In the genomic region with DNA sequence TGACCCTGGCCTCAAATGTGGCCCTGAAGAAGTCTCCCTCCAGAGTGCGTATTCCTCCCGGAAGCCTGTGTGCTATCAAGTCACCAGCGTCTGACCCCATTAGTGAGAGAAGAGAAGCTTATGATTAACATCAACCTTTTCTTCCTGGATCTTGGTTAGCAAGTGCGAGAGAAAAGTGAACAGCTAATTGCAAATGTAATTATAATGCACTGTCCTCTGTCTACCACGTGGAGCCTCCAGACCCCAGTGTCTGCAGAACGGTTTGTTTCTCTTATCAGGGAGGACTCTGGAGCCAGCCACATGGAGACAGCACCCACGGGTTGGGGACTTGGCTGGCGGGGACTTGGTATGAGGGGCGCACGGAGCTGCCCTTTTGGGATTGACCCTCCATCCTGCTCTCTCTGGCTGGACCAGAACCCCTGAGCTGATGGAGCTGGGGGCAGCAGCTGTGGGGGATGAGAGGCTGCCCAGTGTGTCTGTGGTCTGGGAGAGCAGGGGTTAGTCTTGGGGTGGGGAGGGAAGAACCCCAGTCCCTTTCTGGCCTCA, we compare ENCODE assay signal across 30 cellular contexts. TPM values are rescaled to one million over a fixed set of nuclear protein-coding genes. Genes with fewer than 3 reads are reported as not detected.
"Had no signal": no experiment of that assay in that cellular context is flagged by ENCODE, and none has a peak within 500 bp of the region (broad histone marks: within the 10 kb centered on the region; RNA-seq: fewer than 3 reads in every experiment).

No MANE protein-coding gene starts in this region.

- DNase-seq: islet precursor cell; left ventricle myocardium inferior; mesendoderm; naive B cell; natural killer cell; pancreas; psoas muscle; right lobe of liver; stimulated activated CD4-positive, alpha-beta T cell treated with anti-CD3 and anti-CD28 coated beads, Interleukin-1b, Interleukin-23, amount 100 ng/mL, for 48 hours; stimulated activated CD4-positive, alpha-beta T cell treated with anti-CD3 and anti-CD28 coated beads, Interleukin-2, amount 100 ng/mL, for 48 hours; stimulated activated CD4-positive, alpha-beta T cell treated with anti-CD3 and anti-CD28 coated beads, Interleukin-4, amount 100 ng/mL, for 4 hours; stimulated activated CD8-positive, alpha-beta memory T cell treated with anti-CD3 and anti-CD28 coated beads, Interleukin-4, amount 100 ng/mL, for 48 hours; stimulated activated naive CD4-positive, alpha-beta T cell treated with Interleukin-2 at 50 U/mL for 16 hours; stimulated activated naive CD8-positive, alpha-beta T cell treated with anti-CD3 and anti-CD28 coated beads, Interleukin-15, amount 100 ng/mL, for 72 hours; substantia nigra; uterus had no signal

- H3K4me1 ChIP-seq: pancreas had no signal

- H3K27ac ChIP-seq: left ventricle myocardium inferior, pancreas, psoas muscle, right atrium auricular region, right lobe of liver, tibial nerve, uterus had no signal

- H3K4me3 ChIP-seq: left ventricle myocardium inferior, lung, pancreas, psoas muscle, right atrium auricular region, right lobe of liver, smooth muscle cell, tibial nerve, uterus had no signal

- H3K4me2 ChIP-seq: smooth muscle cell had no signal

- H3K9me3 ChIP-seq: left ventricle myocardium inferior, pancreas, psoas muscle, right atrium auricular region, right lobe of liver, tibial nerve, uterus had no signal

- H3K9me3 Mint-ChIP-seq: mesothelial cell of epicardium; naive B cell; natural killer cell; stimulated activated memory B cell treated with anti-CD40 and anti-IgM and Interleukin-4, amounts not matched to agents 10 μg/mL and 1 μg/mL and 100 μg/mL, for 72 hours; stimulated activated naive CD8-positive, alpha-beta T cell treated with anti-CD3 and anti-CD28 coated beads, Interleukin-15, amount 100 ng/mL, for 72 hours; type B pancreatic cell had no signal

- H3K27me3 ChIP-seq: pancreas, right atrium auricular region, right lobe of liver, tibial nerve, uterus had no signal

- H3K36me3 Mint-ChIP-seq: mesothelial cell of epicardium; naive B cell; natural killer cell; stimulated activated memory B cell treated with anti-CD40 and anti-IgM and Interleukin-4, amounts not matched to agents 10 μg/mL and 1 μg/mL and 100 μg/mL, for 72 hours had no signal

- H3K36me3 ChIP-seq: left ventricle myocardium inferior, pancreas, right atrium auricular region, right lobe of liver, tibial nerve, uterus had no signal

- H3K27ac Mint-ChIP-seq: mesothelial cell of epicardium; natural killer cell; stimulated activated memory B cell treated with anti-CD40 and anti-IgM and Interleukin-4, amounts not matched to agents 10 μg/mL and 1 μg/mL and 100 μg/mL, for 72 hours; stimulated activated naive CD8-positive, alpha-beta T cell treated with anti-CD3 and anti-CD28 coated beads, Interleukin-15, amount 100 ng/mL, for 72 hours had no signal

- ATAC-seq: natural killer cell; pancreas; psoas muscle; right lobe of liver; stimulated activated memory B cell treated with anti-CD40 and anti-IgM and Interleukin-4, amounts not matched to agents 10 μg/mL and 1 μg/mL and 100 μg/mL, for 72 hours; stimulated activated naive CD8-positive, alpha-beta T cell treated with anti-CD3 and anti-CD28 coated beads, Interleukin-15, amount 100 ng/mL, for 72 hours had no signal

- H3K4me3 Mint-ChIP-seq: mesothelial cell of epicardium; stimulated activated memory B cell treated with anti-CD40 and anti-IgM and Interleukin-4, amounts not matched to agents 10 μg/mL and 1 μg/mL and 100 μg/mL, for 72 hours; stimulated activated naive CD8-positive, alpha-beta T cell treated with anti-CD3 and anti-CD28 coated beads, Interleukin-15, amount 100 ng/mL, for 72 hours had no signal

RNA-seq across cellular contexts. Expression of a gene that starts 5.7 kb away (rescaled TPM):
- total RNA-seq: kidney epithelial cell, lower leg skin, lung, mesothelial cell of epicardium, mononuclear cell, natural killer cell, omental fat pad, pancreas, psoas muscle, right atrium auricular region, right lobe of liver, smooth muscle cell, temporal lobe, tibial nerve, ureter had no signal
- polyA plus RNA-seq: lung, neural cell, pancreas, psoas muscle, smooth muscle cell had no signal
